ENCODE assay signal across 15 cellular contexts in genomic region chr14:66440806-66441205, GRCh38. TPM values are rescaled to one million over a fixed set of nuclear protein-coding genes. Genes with fewer than 3 reads are reported as not detected.
A peak's percentile ranks its signal among the peaks of the same experiment; 100 is the strongest.
DNase-seq lines count a peak whose midpoint lies in the region; ATAC-seq lines count a peak whose summit lies in the region.
"Had no signal": no experiment of that assay in that cellular context is flagged by ENCODE, and none has a peak within 500 bp of the region (broad histone marks: within the 10 kb centered on the region; RNA-seq: fewer than 3 reads in every experiment).

No MANE protein-coding gene starts in this region.

- H3K27ac Mint-ChIP-seq in activated naive CD4-positive, alpha-beta T cell treated with anti-CD3 and anti-CD28 coated beads, Interleukin-2, amount 50 U/mL, for 72 hours = no peak overlapping the region
- H3K27ac Mint-ChIP-seq: B cell; CD4-positive, alpha-beta T cell; CD8-positive, alpha-beta T cell had no signal

- no peak for ATAC-seq in HG02678 (IDR thresholded peaks at IDR 0.05; ENCODE audit: unreplicated experiment)
- ATAC-seq in activated naive CD4-positive, alpha-beta T cell treated with anti-CD3 and anti-CD28 coated beads, Interleukin-2, amount 50 U/mL, for 72 hours = no peak
- ATAC-seq: A549; CD8-positive, alpha-beta T cell had no signal

- DNase-seq in astrocyte of the hippocampus (ENCODE audit: low read depth, low spot score) (peak; percentile 8), kidney glomerular epithelial cell (lab: John Stamatoyannopoulos, UW) (peak; percentile 71), renal cortical epithelial cell (ENCODE audit: low read depth) (peak; percentile 63)
- DNase-seq in activated naive CD4-positive, alpha-beta T cell treated with anti-CD3 and anti-CD28 coated beads, Interleukin-2, amount 50 U/mL, for 72 hours (ENCODE audit: low spot score in 2 of 2) = no peak
- DNase-seq: AML-193; Caco-2; Calu3; CD4-positive, alpha-beta T cell; CD8-positive, alpha-beta T cell; DMS79 treated with DMSO at 0.1 percent for 48 hours; GF-D8 had no signal

- H3K36me3 Mint-ChIP-seq in activated naive CD4-positive, alpha-beta T cell treated with anti-CD3 and anti-CD28 coated beads, Interleukin-2, amount 50 U/mL, for 72 hours = peaks cover 0 to 17% of the 10 kb centered on the region in 2 donors

- H3K9me3 Mint-ChIP-seq in activated naive CD4-positive, alpha-beta T cell treated with anti-CD3 and anti-CD28 coated beads, Interleukin-2, amount 50 U/mL, for 72 hours = peaks cover 13 to 21% of the 10 kb centered on the region in 2 donors

RNA-seq across cellular contexts. Expression of gene CCDC196, which starts 45.4 kb away (rescaled TPM):
- not detected in 2 replicates for total RNA-seq in renal cortical epithelial cell
- total RNA-seq in activated naive CD4-positive, alpha-beta T cell treated with anti-CD3 and anti-CD28 coated beads, Interleukin-2, amount 50 U/mL, for 72 hours = not detected
- total RNA-seq: A172; B cell; Caco-2; Calu3; CD4-positive, alpha-beta T cell; CD8-positive, alpha-beta T cell had no signal

Comparison
In these comparisons a context has a peak if more than half of its experiments do, and no peak if none do; other contexts are left out.
1. DNase-seq: peak in astrocyte of the hippocampus (single experiment), kidney glomerular epithelial cell (single experiment) and renal cortical epithelial cell (single experiment); none in activated naive CD4-positive, alpha-beta T cell treated with anti-CD3 and anti-CD28 coated beads, Interleukin-2, amount 50 U/mL, for 72 hours (0 of 2).